Comparison of ENCODE assay signal across 14 cellular contexts in genomic region chr11:44978279-44978960, GRCh38. TPM values are rescaled to one million over a fixed set of nuclear protein-coding genes. Genes with fewer than 3 reads are reported as not detected.
DNase-seq lines count a peak whose midpoint lies in the region; ATAC-seq, FAIRE-seq and TF ChIP-seq lines count a peak whose summit lies in the region.
"Had no signal": no experiment of that assay in that cellular context is flagged by ENCODE, and none has a peak within 500 bp of the region (broad histone marks: within the 10 kb centered on the region; RNA-seq: fewer than 3 reads in every experiment).

No MANE protein-coding gene starts in this region.

- no peak for TF ChIP-seq EP300 in H1 (IDR thresholded peaks at IDR 0.05; ENCODE audit: borderline replicate concordance in 1 of 2, low read depth in 2 of 2, low read length in 2 of 2)

- H3K23ac ChIP-seq in H1 (ENCODE audit: insufficient read length) = no peak overlapping the region

- no peaks in the 10 kb centered on the region for H3K36me3 ChIP-seq in CD8-positive, alpha-beta memory T cell (ENCODE audit: insufficient read depth, low read length)
- H3K36me3 ChIP-seq in KOPT-K1 (ENCODE audit: insufficient read depth, low read length) (no peaks in the 10 kb centered on the region), H1 (ENCODE audit: control insufficient read depth in 2 of 4, insufficient read depth in 4 of 4, low read length in 3 of 4) (no peaks in the 10 kb centered on the region), neutrophil (no peaks in the 10 kb centered on the region)

- H3K9ac ChIP-seq in H1 (replicated peaks in 1 of 4; ENCODE audit: extremely low read depth in 1 of 4, low read depth in 3 of 4, low read length in 3 of 4) = no peak overlapping the region

- no peak for FAIRE-seq in H1 (lab: Jason Lieb, UNC)
- FAIRE-seq: RCC 7860 had no signal

- peaks cover 0 to 5% of the 10 kb centered on the region in 2 experiments for H4K20me1 ChIP-seq in H1 (replicated peaks in 1 of 2; ENCODE audit: control insufficient read depth in 1 of 2, insufficient read depth in 2 of 2, low read length in 2 of 2)

- H3K4me1 ChIP-seq in CD8-positive, alpha-beta memory T cell (ENCODE audit: insufficient read depth, low read length) = peaks cover 47% of the 10 kb centered on the region
- peaks cover 0 to 27% (median 18%) of the 10 kb centered on the region in 4 experiments; a peak in 6 of 7 replicates for H3K4me1 ChIP-seq in H1 (replicated peaks in 1 of 4; ENCODE audit: control insufficient read depth in 3 of 4, insufficient read depth in 4 of 4, low read length in 3 of 4)
- peaks cover 39 to 41% of the 10 kb centered on the region in 2 experiments for H3K4me1 ChIP-seq in neutrophil (ENCODE audit: control insufficient read depth in 1 of 2, insufficient read depth in 1 of 2, low read depth in 1 of 2, low read length in 1 of 2)

- no peaks in the 10 kb centered on the region for H3K79me2 ChIP-seq in H1 (ENCODE audit: control insufficient read depth in 1 of 2, insufficient read depth in 2 of 2, low read length in 2 of 2)

- H3K4me3 ChIP-seq in CD8-positive, alpha-beta memory T cell (ENCODE audit: low read length) = peak overlapping the region; percentile 26
- H3K4me3 ChIP-seq in H1 (ENCODE audit: extremely low read depth in 1 of 4, insufficient read depth in 2 of 4, low read depth in 3 of 4, low read length in 4 of 4) (no peak overlapping the region), neutrophil (ENCODE audit: low read depth in 1 of 2, low read length in 1 of 2) (no peak overlapping the region), coronary artery (no peak overlapping the region)
- H3K4me3 ChIP-seq: lung had no signal

- peak overlapping the region in 1 of 2 experiments; percentile 10; a peak in 1 of 4 replicates for H3K4me2 ChIP-seq in H1 (ENCODE audit: insufficient read depth in 1 of 2, low read depth in 2 of 2, low read length in 2 of 2)

- peak overlapping the region; percentile 100 for H2BK12ac ChIP-seq in H1 (ENCODE audit: low read depth, low read length)

- H2AK5ac ChIP-seq in H1 (ENCODE audit: low read depth, low read length) = peak overlapping the region; percentile 100

- peak overlapping the region; percentile 88 for H3K4ac ChIP-seq in H1 (replicated peaks; ENCODE audit: insufficient read length, low read depth, low read length)

- no peaks in the 10 kb centered on the region for H3K9me3 ChIP-seq in CD8-positive, alpha-beta memory T cell (ENCODE audit: low read length)
- H3K9me3 ChIP-seq in KOPT-K1 (ENCODE audit: insufficient read depth, low read length, poor library complexity, severe bottlenecking) (no peaks in the 10 kb centered on the region), H1 (ENCODE audit: insufficient read depth in 2 of 2, low read depth in 1 of 2, low read length in 1 of 2) (no peaks in the 10 kb centered on the region), neutrophil (no peaks in the 10 kb centered on the region)

- no peak overlapping the region for H3K27ac ChIP-seq in CD8-positive, alpha-beta memory T cell (ENCODE audit: low read depth, low read length)
- H3K27ac ChIP-seq in KOPT-K1 (ENCODE audit: low read depth, low read length, poor library complexity, severe bottlenecking) (peak overlapping the region; percentile 55), H1 (ENCODE audit: low read depth, low read length) (no peak overlapping the region), neutrophil (peak overlapping the region; percentile 42), coronary artery (no peak overlapping the region)

- H4K5ac ChIP-seq in H1 (ENCODE audit: insufficient read length, low read depth, low read length) = no peak overlapping the region

- H2AFZ ChIP-seq in H1 (ENCODE audit: low read length) = no peak overlapping the region; the same call in 1 of the 2 replicates

- peak overlapping the region; percentile 99 for H2BK20ac ChIP-seq in H1 (ENCODE audit: low read length)

- H3K14ac ChIP-seq in H1 (ENCODE audit: insufficient read length) = no peak overlapping the region

- H3K4me3 Mint-ChIP-seq in CD8-positive, alpha-beta memory T cell = peak overlapping the region in 1 of 7 donors; percentile 37
- H3K4me3 Mint-ChIP-seq: activated naive CD8-positive, alpha-beta T cell treated with anti-CD3 and anti-CD28 coated beads, Interleukin-2, amount 50 U/mL, for 24 hours; dendritic cell treated with granulocyte-macrophage colony-stimulating factor and Interleukin-4, amounts not matched to agents 40 ng/mL and 50 ng/mL, for 4 days had no signal

- H3K36me3 Mint-ChIP-seq in CD8-positive, alpha-beta memory T cell = no peaks in the 10 kb centered on the region

- H4K8ac ChIP-seq in H1 (ENCODE audit: extremely low read depth, insufficient read depth, low read length) = no peak overlapping the region; the same call in 1 of the 2 replicates

- H3K27me3 ChIP-seq in CD8-positive, alpha-beta memory T cell (ENCODE audit: insufficient read depth, low read length, poor library complexity, severe bottlenecking) = no peaks in the 10 kb centered on the region
- H3K27me3 ChIP-seq in H1 (replicated peaks in 1 of 4; ENCODE audit: control insufficient read depth in 3 of 4, extremely low read depth in 1 of 4, insufficient read depth in 3 of 4, low read length in 3 of 4) (no peaks in the 10 kb centered on the region), neutrophil (no peaks in the 10 kb centered on the region)

- H3K4me1 Mint-ChIP-seq in CD8-positive, alpha-beta memory T cell = peaks cover 15 to 33% (median 33%) of the 10 kb centered on the region in 3 donors

- no peaks in the 10 kb centered on the region for H3K9me3 Mint-ChIP-seq in CD8-positive, alpha-beta memory T cell
- H3K9me3 Mint-ChIP-seq: activated naive CD8-positive, alpha-beta T cell treated with anti-CD3 and anti-CD28 coated beads, Interleukin-2, amount 50 U/mL, for 24 hours; dendritic cell treated with granulocyte-macrophage colony-stimulating factor and Interleukin-4, amounts not matched to agents 40 ng/mL and 50 ng/mL, for 4 days had no signal

- peak overlapping the region; percentile 24 for H2BK120ac ChIP-seq in H1 (replicated peaks; ENCODE audit: low read depth, low read length)

- no peak for TF ChIP-seq POLR2A in H1 (IDR thresholded peaks at IDR 0.05; ENCODE audit: control extremely low read depth in 1 of 2, low read depth in 2 of 2, low read length in 2 of 2)

- H3K23me2 ChIP-seq in H1 (ENCODE audit: low read depth, low read length) = peaks cover 6% of the 10 kb centered on the region

- H2BK15ac ChIP-seq in H1 (ENCODE audit: low read length) = peak overlapping the region; percentile 98

- peak overlapping the region; percentile 97 for H3K56ac ChIP-seq in H1 (replicated peaks; ENCODE audit: insufficient read length, low read depth, low read length)

- DNase-seq in CD8-positive, alpha-beta memory T cell = no peak
- no peak for DNase-seq in H1 (ENCODE audit: low read depth in 1 of 2, low spot score in 2 of 2)
- DNase-seq in left lobe of liver (ENCODE audit: low spot score) = no peak
- no peak for DNase-seq in coronary artery (ENCODE audit: low spot score)
- DNase-seq: activated naive CD8-positive, alpha-beta T cell treated with anti-CD3 and anti-CD28 coated beads, Interleukin-2, amount 50 U/mL, for 24 hours; GOT3; stimulated activated CD4-positive, alpha-beta T cell treated with anti-CD3 and anti-CD28 coated beads, Interleukin-4, amount 100 ng/mL, for 1 hour had no signal

- TF ChIP-seq CTCF in H1 (IDR thresholded peaks at IDR 0.05; ENCODE audit: control extremely low read depth in 1 of 3, insufficient read depth in 1 of 3, low read depth in 1 of 3, low read length in 3 of 3) (no peak), neutrophil (IDR thresholded peaks at IDR 0.05) (no peak), coronary artery (IDR thresholded peaks at IDR 0.05) (no peak)

- TF ChIP-seq RAD21 in H1 (IDR thresholded peaks at IDR 0.05 in 1 of 2, conservative IDR thresholded peaks at IDR 0.05 in 1 of 2; ENCODE audit: low read depth in 2 of 2, low read length in 2 of 2) = no peak

- peak overlapping the region; percentile 76 for H2BK5ac ChIP-seq in H1 (ENCODE audit: low read depth, low read length)

- H3K27me3 Mint-ChIP-seq in CD8-positive, alpha-beta memory T cell = no peaks in the 10 kb centered on the region
- H3K27me3 Mint-ChIP-seq: activated naive CD8-positive, alpha-beta T cell treated with anti-CD3 and anti-CD28 coated beads, Interleukin-2, amount 50 U/mL, for 24 hours had no signal

- POLR2A ChIA-PET in CD8-positive, alpha-beta memory T cell (lab: Charles Lee) = no interaction called here
- POLR2A ChIA-PET in H1 (lab: Charles Lee; ENCODE audit: partially characterized antibody) = interaction anchor here (1.0 to 4.8 kb wide), 6 partner anchors 9 to 78 kb away, joined by 3 to 16 read pairs (median 4); no protein-coding TSS in a partner anchor

- peak overlapping the region; percentile 84 for H3K18ac ChIP-seq in H1 (ENCODE audit: extremely low read depth, low read length)

- peak overlapping the region in 1 of 8 donors; percentile 82 for H3K27ac Mint-ChIP-seq in CD8-positive, alpha-beta memory T cell
- H3K27ac Mint-ChIP-seq: activated naive CD8-positive, alpha-beta T cell treated with anti-CD3 and anti-CD28 coated beads, Interleukin-2, amount 50 U/mL, for 24 hours; dendritic cell treated with granulocyte-macrophage colony-stimulating factor and Interleukin-4, amounts not matched to agents 40 ng/mL and 50 ng/mL, for 4 days had no signal

- ATAC-seq in left lobe of liver (no peak), GM21619 (IDR thresholded peaks at IDR 0.05; ENCODE audit: unreplicated experiment) (no peak), GM18907 (IDR thresholded peaks at IDR 0.05; ENCODE audit: unreplicated experiment) (no peak)
- ATAC-seq: activated naive CD8-positive, alpha-beta T cell treated with anti-CD3 and anti-CD28 coated beads, Interleukin-2, amount 50 U/mL, for 24 hours had no signal

- CTCF ChIA-PET in CD8-positive, alpha-beta memory T cell (lab: Charles Lee) = interaction anchor here (1.0 to 1.3 kb wide), 4 partner anchors 14 to 125 kb away, joined by 3 to 5 read pairs (median 4); no protein-coding TSS in a partner anchor
- CTCF ChIA-PET in H1 (lab: Charles Lee; ENCODE audit: partially characterized antibody) = interaction anchor here (0.7 to 38.2 kb wide), 14 partner anchors 14 to 204 kb away, joined by 3 to 731 read pairs (median 8); partner anchors contain the start of gene TP53I11

- 79 to 100% methylated on average over 1 to 3 of the region's 3 CpGs for WGBS in H1 (ENCODE audit: extremely low coverage in 1 of 2, insufficient coverage in 1 of 2, insufficient read length in 1 of 2, insufficient replicate concordance in 2 of 2, low coverage in 1 of 2, low lambda C conversion rate in 2 of 2, missing lambda C conversion rate in 1 of 2), 2 experiments

- H4K91ac ChIP-seq in H1 (replicated peaks; ENCODE audit: insufficient read length, low read length) = peak overlapping the region; percentile 96

- no peaks in the 10 kb centered on the region for H3K79me1 ChIP-seq in H1 (ENCODE audit: low read depth, low read length)

RNA-seq across cellular contexts. Expression of gene TP53I11, which starts 27.7 kb away (rescaled TPM):
- 10 to 100 TPM; 16.9 to 18.1 TPM for total RNA-seq in CD8-positive, alpha-beta memory T cell
- polyA plus RNA-seq in CD8-positive, alpha-beta memory T cell = 32.1 TPM
- 46.3 and 53.7 TPM in 2 replicates for total RNA-seq in H1 (2021; fragmentation: NEBNext Ultra II Directional; extraction: Animal tissue kit (Norgen Biotek cat#: 25700))
- 34.0 and 47.5 TPM in 2 replicates for polyA plus RNA-seq in H1 (2011; rRNA removed)
- polyA plus RNA-seq in H1 (2011; cell fraction: cytosol; rRNA removed) = 25.8 TPM
- 48.2 TPM for polyA plus RNA-seq in H1 (2011; cell fraction: nucleus; rRNA removed)
- polyA plus RNA-seq in H1 (2012, experiment 1 of 2) = 44.1 to 78.7 TPM (median 68.4 TPM) in 4 replicates
- polyA plus RNA-seq in H1 (2012, experiment 2 of 2) = 49.8 TPM
- 52.1 TPM for polyA plus RNA-seq in H1 (2013, experiment 1 of 2)
- 59.6 TPM for polyA plus RNA-seq in H1 (2013, experiment 2 of 2)
- 26.4 and 26.9 TPM in 2 replicates for polyA minus RNA-seq in H1 (2011; rRNA and poly(A)+ RNA removed)
- 34.6 TPM for polyA minus RNA-seq in H1 (2011; cell fraction: cytosol; rRNA and poly(A)+ RNA removed)
- 44.5 TPM for polyA minus RNA-seq in H1 (2011; cell fraction: nucleus; rRNA and poly(A)+ RNA removed)
- 8.7 TPM for total RNA-seq in left lobe of liver

Comparison
In these comparisons a context has a peak if more than half of its experiments do, and no peak if none do; other contexts are left out.
1. H3K27ac ChIP-seq: peak in KOPT-K1 (single experiment) and neutrophil (single experiment); none in CD8-positive, alpha-beta memory T cell (single experiment), H1 (single experiment) and coronary artery (0 of 2).